ENCODE assay signal across 9 cellular contexts in genomic region chr15:62758126-62758951, GRCh38.
DNase-seq lines count a peak whose midpoint lies in the region; ATAC-seq and TF ChIP-seq lines count a peak whose summit lies in the region.
"Had no signal": no experiment of that assay in that cellular context is flagged by ENCODE, and none has a peak within 500 bp of the region (broad histone marks: within the 10 kb centered on the region; RNA-seq: fewer than 3 reads in every experiment).

No MANE protein-coding gene starts in this region.

- POLR2A ChIA-PET in HEK293 (lab: Yijun Ruan, JAX) = no interaction called here

- CTCF ChIA-PET in HEK293 (lab: Yijun Ruan, JAX) = interaction anchor here (1.4 kb wide), 1 partner anchor 16 kb away, joined by 6 read pairs; no protein-coding TSS in a partner anchor

- H3K4me3 ChIP-seq in HEK293 (ENCODE audit: low read depth, low read length) (no peak overlapping the region), breast epithelium (peak overlapping the region in 1 of 3 donors; percentile 16), stomach (no peak overlapping the region)

- DNase-seq in breast epithelium (ENCODE audit: low spot score in 2 of 2) (peak in 1 of 2 donors; percentile 37), iris pigment epithelial cell (ENCODE audit: low read depth) (peak; percentile 90), stomach (peak; percentile 49), NCI-H69 (lab: John Stamatoyannopoulos, UW) (no peak), NCI-H1105 treated with DMSO at 0.1 percent for 48 hours (lab: John Stamatoyannopoulos, UW) (no peak)
- no peak for DNase-seq in activated CD4-positive, CD25-positive, alpha-beta regulatory T cell treated with anti-CD3 and anti-CD28 coated beads, Interleukin-2, amount 50 U/mL, for 72 hours
- DNase-seq: activated CD8-positive, alpha-beta T cell treated with anti-CD3 and anti-CD28 coated beads for 36 hours had no signal

- TF ChIP-seq CTCF in HEK293 (tag by site-specific recombination; IDR thresholded peaks at IDR 0.05) = no peak
- TF ChIP-seq CTCF in breast epithelium (IDR thresholded peaks at IDR 0.05) = no peak
- no peak for TF ChIP-seq CTCF in stomach (IDR thresholded peaks at IDR 0.05)

- no peaks in the 10 kb centered on the region for H3K27me3 ChIP-seq in breast epithelium
- H3K27me3 ChIP-seq in stomach = no peaks in the 10 kb centered on the region

- no peak for ATAC-seq in HG02678 (IDR thresholded peaks at IDR 0.05; ENCODE audit: unreplicated experiment)
- ATAC-seq: activated CD8-positive, alpha-beta T cell treated with anti-CD3 and anti-CD28 coated beads for 36 hours had no signal

- no peaks in the 10 kb centered on the region for H3K36me3 ChIP-seq in HEK293 (ENCODE audit: control insufficient read depth in 2 of 2, insufficient read depth in 1 of 2, low read length in 2 of 2)
- no peaks in the 10 kb centered on the region for H3K36me3 ChIP-seq in breast epithelium
- peaks cover 6 to 53% (median 40%) of the 10 kb centered on the region in 4 donors for H3K36me3 ChIP-seq in stomach

- H3K9me3 ChIP-seq in HEK293 (ENCODE audit: control insufficient read depth, insufficient read depth, low read depth, low read length) = no peaks in the 10 kb centered on the region
- H3K9me3 ChIP-seq in breast epithelium = no peaks in the 10 kb centered on the region
- no peaks in the 10 kb centered on the region for H3K9me3 ChIP-seq in stomach

- 31 to 43% (median 33%) methylated on average over 11 of the region's 11 CpGs for WGBS in stomach, 5 donors

- H3K4me1 ChIP-seq in HEK293 (ENCODE audit: control insufficient read depth, insufficient read depth, low read length) (no peaks in the 10 kb centered on the region), breast epithelium (no peaks in the 10 kb centered on the region), stomach (peaks cover 14 to 50% (median 42%) of the 10 kb centered on the region in 4 donors)

- intact Hi-C loops in breast epithelium (cut with DNase I; ENCODE audit: low total_unique reads) = no loop called here
- intact Hi-C loops in stomach (cut with DNase I; ENCODE audit: low total_unique reads) = no loop called here

- no peak overlapping the region for H3K27ac ChIP-seq in HEK293 (ENCODE audit: extremely low read depth, low read depth, low read length)
- H3K27ac ChIP-seq in breast epithelium = peak overlapping the region; percentile 83 to 85
- peak overlapping the region; percentile 39 to 78 (median 76) for H3K27ac ChIP-seq in stomach

- TF ChIP-seq EP300 in stomach (IDR thresholded peaks at IDR 0.05) = no peak

- no peak for TF ChIP-seq POLR2A in breast epithelium (IDR thresholded peaks at IDR 0.05)
- no peak for TF ChIP-seq POLR2A in stomach (IDR thresholded peaks at IDR 0.05)

TF ChIP-seq in HEK293, 187 proteins besides CTCF, POLR2A, EP300 and RAD21:
- no peak for TF ChIP-seq ZNF692 (tag by site-specific recombination; IDR thresholded peaks at IDR 0.05)
- TF ChIP-seq ATF2 (tag by site-specific recombination; IDR thresholded peaks at IDR 0.05; ENCODE audit: low read depth) = no peak
- peak; percentile 70; the same call in 1 of the 2 replicates for TF ChIP-seq ZBTB48 (tag by site-specific recombination; IDR thresholded peaks at IDR 0.05)
- no peak for TF ChIP-seq ZNF561 (tag by site-specific recombination; IDR thresholded peaks at IDR 0.05; ENCODE audit: borderline replicate concordance)
- peak; percentile 48; the same call in 1 of the 2 replicates for TF ChIP-seq OSR2 (tag by site-specific recombination; IDR thresholded peaks at IDR 0.05)

Comparison
In these comparisons a context has a peak if more than half of its experiments do, and no peak if none do; other contexts are left out.
1. DNase-seq: peak in iris pigment epithelial cell (single experiment) and stomach (single experiment); none in NCI-H69 (single experiment), NCI-H1105 treated with DMSO at 0.1 percent for 48 hours (single experiment) and activated CD4-positive, CD25-positive, alpha-beta regulatory T cell treated with anti-CD3 and anti-CD28 coated beads, Interleukin-2, amount 50 U/mL, for 72 hours (single experiment).